9 cellular contexts compared by ENCODE assay signal in the genomic region with DNA sequence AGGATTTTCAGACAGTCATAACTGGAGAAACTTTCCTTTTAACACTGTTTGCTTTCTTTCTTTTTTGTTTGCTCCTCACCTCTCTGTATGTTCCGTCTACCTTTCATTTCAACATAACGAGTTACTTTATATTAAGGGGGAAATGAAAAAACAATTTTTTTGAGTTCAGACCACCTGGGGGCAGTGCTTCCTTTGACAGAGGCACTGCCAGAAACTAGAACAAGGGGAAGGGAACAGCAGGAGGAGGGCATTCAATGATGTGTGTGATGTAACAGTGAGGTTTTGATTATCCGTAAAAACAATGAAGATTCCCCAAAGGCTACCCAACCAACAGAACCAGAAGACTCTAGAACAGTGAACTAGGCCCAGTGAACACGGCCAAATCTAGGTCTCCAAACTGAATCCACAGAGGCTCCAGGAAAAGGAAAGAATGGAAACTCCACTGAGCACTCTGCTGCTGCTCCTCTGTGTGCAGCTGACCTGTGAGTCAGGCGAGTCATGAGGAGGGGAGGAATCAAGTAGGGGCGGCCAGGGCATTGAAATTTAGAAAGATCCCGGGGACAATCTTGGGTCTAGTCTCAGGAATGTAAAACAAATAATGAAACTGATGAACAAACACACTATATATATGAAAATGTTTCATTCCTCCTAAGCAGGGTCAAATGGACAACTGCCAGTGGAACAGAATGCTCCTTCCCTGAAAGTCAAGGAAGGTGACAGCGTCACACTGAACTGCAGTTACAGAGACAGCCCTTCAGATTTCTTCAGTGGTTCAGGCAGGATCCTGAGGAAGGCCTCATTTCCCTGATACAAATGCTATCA.
DNase-seq lines count a peak whose midpoint lies in the region; ATAC-seq and TF ChIP-seq lines count a peak whose summit lies in the region.
"Had no signal": no experiment of that assay in that cellular context is flagged by ENCODE, and none has a peak within 500 bp of the region (broad histone marks: within the 10 kb centered on the region; RNA-seq: fewer than 3 reads in every experiment).

No MANE protein-coding gene starts in this region.

- 56 to 80% methylated on average over 3 to 6 of the region's 8 CpGs for WGBS in endodermal cell (ENCODE audit: insufficient coverage in 1 of 2, insufficient read length in 1 of 2), 2 experiments
- 58 to 61% methylated on average over 8 of the region's 8 CpGs for WGBS in GM23248 (ENCODE audit: low coverage in 1 of 2, low lambda C conversion rate in 2 of 2, missing lambda C conversion rate in 2 of 2), 2 experiments

- no peaks in the 10 kb centered on the region for H3K9me2 ChIP-seq in GM23248 (ENCODE audit: insufficient read depth)

- no peak overlapping the region for H3K4me3 ChIP-seq in endodermal cell (ENCODE audit: low read length)
- H3K4me3 ChIP-seq in GM23248, result no peak overlapping the region

- H4K20me1 ChIP-seq in GM23248 (ENCODE audit: insufficient read depth), result no peaks in the 10 kb centered on the region

- no peak overlapping the region for H3K4me2 ChIP-seq in GM23248 (ENCODE audit: unreplicated experiment)

- H3K36me3 Mint-ChIP-seq in activated CD4-positive, alpha-beta T cell treated with anti-CD3 and anti-CD28 coated beads, Interleukin-2, amount 10 ng/mL, durations not matched to agents 24 days and 14 days (ENCODE audit: low read depth), result no peaks in the 10 kb centered on the region
- H3K36me3 Mint-ChIP-seq in endodermal cell (ENCODE audit: low read depth), result no peaks in the 10 kb centered on the region

- H3K36me3 ChIP-seq in endodermal cell (ENCODE audit: control insufficient read depth, insufficient read depth, low read length) (no peaks in the 10 kb centered on the region), GM23248 (ENCODE audit: low read depth) (no peaks in the 10 kb centered on the region)

- H3K27me3 Mint-ChIP-seq in activated CD4-positive, alpha-beta T cell treated with anti-CD3 and anti-CD28 coated beads, Interleukin-2, amount 10 ng/mL, durations not matched to agents 24 days and 14 days, result no peaks in the 10 kb centered on the region
- H3K27me3 Mint-ChIP-seq in endodermal cell (ENCODE audit: insufficient read depth), result no peaks in the 10 kb centered on the region
- H3K27me3 Mint-ChIP-seq: activated CD4-positive, alpha-beta memory T cell treated with anti-CD3 and anti-CD28 coated beads, Interleukin-2, amount 10 ng/mL, durations not matched to agents 7 days and 5 days had no signal

- intact Hi-C loops in activated CD4-positive, alpha-beta T cell treated with anti-CD3 and anti-CD28 coated beads, Interleukin-2, amount 10 ng/mL, durations not matched to agents 24 days and 14 days (cut with micrococcal nuclease), result loop anchor here (5.0 kb wide), 1 partner anchor 38 kb away; no protein-coding TSS in a partner anchor

- H3K9me3 ChIP-seq in endodermal cell (ENCODE audit: control insufficient read depth, low read length) (no peaks in the 10 kb centered on the region), GM23248 (ENCODE audit: low read depth) (no peaks in the 10 kb centered on the region)

- H3K9ac ChIP-seq in endodermal cell (ENCODE audit: extremely low read depth, low read length, poor library complexity, severe bottlenecking), result no peak overlapping the region
- H3K9ac ChIP-seq in GM23248, result no peak overlapping the region

- H3K27ac ChIP-seq in endodermal cell (ENCODE audit: low read depth, low read length), result no peak overlapping the region
- no peak overlapping the region for H3K27ac ChIP-seq in GM23248

- H3K4me1 Mint-ChIP-seq in activated CD4-positive, alpha-beta T cell treated with anti-CD3 and anti-CD28 coated beads, Interleukin-2, amount 10 ng/mL, durations not matched to agents 24 days and 14 days, result no peaks in the 10 kb centered on the region
- H3K4me1 Mint-ChIP-seq in endodermal cell, result peaks cover 29% of the 10 kb centered on the region
- H3K4me1 Mint-ChIP-seq: activated CD4-positive, alpha-beta memory T cell treated with anti-CD3 and anti-CD28 coated beads, Interleukin-2, amount 10 ng/mL, durations not matched to agents 7 days and 5 days had no signal

- H3K9me3 Mint-ChIP-seq in activated CD4-positive, alpha-beta T cell treated with anti-CD3 and anti-CD28 coated beads, Interleukin-2, amount 10 ng/mL, durations not matched to agents 24 days and 14 days, result no peaks in the 10 kb centered on the region
- H3K9me3 Mint-ChIP-seq in endodermal cell, result no peaks in the 10 kb centered on the region
- H3K9me3 Mint-ChIP-seq: activated CD4-positive, alpha-beta memory T cell treated with anti-CD3 and anti-CD28 coated beads, Interleukin-2, amount 10 ng/mL, durations not matched to agents 7 days and 5 days had no signal

- no peaks in the 10 kb centered on the region for H3K4me1 ChIP-seq in endodermal cell (ENCODE audit: control insufficient read depth, insufficient read depth, low read length)
- no peaks in the 10 kb centered on the region for H3K4me1 ChIP-seq in GM23248 (ENCODE audit: insufficient read depth)

- no peaks in the 10 kb centered on the region for H3K79me2 ChIP-seq in GM23248 (ENCODE audit: insufficient read depth)

- H3K27ac Mint-ChIP-seq in activated CD4-positive, alpha-beta T cell treated with anti-CD3 and anti-CD28 coated beads, Interleukin-2, amount 10 ng/mL, durations not matched to agents 24 days and 14 days, result peak overlapping the region; percentile 51
- H3K27ac Mint-ChIP-seq in endodermal cell, result no peak overlapping the region
- H3K27ac Mint-ChIP-seq: activated CD4-positive, alpha-beta memory T cell treated with anti-CD3 and anti-CD28 coated beads, Interleukin-2, amount 10 ng/mL, durations not matched to agents 7 days and 5 days had no signal

- no peaks in the 10 kb centered on the region for H3K27me3 ChIP-seq in endodermal cell (ENCODE audit: control insufficient read depth, insufficient read depth, low read length, poor library complexity, severe bottlenecking)
- no peaks in the 10 kb centered on the region for H3K27me3 ChIP-seq in GM23248 (replicated peaks; ENCODE audit: insufficient read depth)

- in situ Hi-C loops in GM23248 (cut with MboI), result no loop called here

- no peak for DNase-seq in activated CD4-positive, alpha-beta T cell treated with anti-CD3 and anti-CD28 coated beads, Interleukin-2, amount 10 ng/mL, durations not matched to agents 24 days and 14 days
- no peak for DNase-seq in activated CD4-positive, alpha-beta T cell treated with anti-CD3 and anti-CD28 coated beads, Interleukin-2, amount 50 U/mL, for 4 hours
- DNase-seq in NOMO-1 treated with DMSO at 0.1 percent for 48 hours (lab: John Stamatoyannopoulos, UW; ENCODE audit: unreplicated experiment) (peak; percentile 52), endodermal cell (no peak), retina (peak; percentile 9), HT-29 (ENCODE audit: low spot score) (no peak), GM23248 (no peak)
- DNase-seq: activated CD4-positive, alpha-beta memory T cell treated with anti-CD3 and anti-CD28 coated beads, Interleukin-2, amount 10 ng/mL, durations not matched to agents 7 days and 5 days had no signal

- no peak for ATAC-seq in SK-N-SH treated with all-trans-retinoic acid at 6 μM for 48 hours

- H2AFZ ChIP-seq in GM23248, result no peak overlapping the region

- H3K4me3 Mint-ChIP-seq in activated CD4-positive, alpha-beta T cell treated with anti-CD3 and anti-CD28 coated beads, Interleukin-2, amount 10 ng/mL, durations not matched to agents 24 days and 14 days, result no peak overlapping the region
- no peak overlapping the region for H3K4me3 Mint-ChIP-seq in endodermal cell
- H3K4me3 Mint-ChIP-seq: activated CD4-positive, alpha-beta memory T cell treated with anti-CD3 and anti-CD28 coated beads, Interleukin-2, amount 10 ng/mL, durations not matched to agents 7 days and 5 days had no signal

- peak; percentile 63 for TF ChIP-seq CTCF in endodermal cell (conservative IDR thresholded peaks at IDR 0.05)

- no peaks in the 10 kb centered on the region for H3F3A ChIP-seq in GM23248 (ENCODE audit: insufficient read depth)

TF ChIP-seq in SK-N-SH treated with all-trans-retinoic acid at 6 μM for 48 hours, 23 proteins besides CTCF, POLR2A, EP300 and RAD21 (continues in another document):
- no peak for TF ChIP-seq ZFP30 (CRISPR knock-in tag; IDR thresholded peaks at IDR 0.05)
- TF ChIP-seq, protein P1, sequence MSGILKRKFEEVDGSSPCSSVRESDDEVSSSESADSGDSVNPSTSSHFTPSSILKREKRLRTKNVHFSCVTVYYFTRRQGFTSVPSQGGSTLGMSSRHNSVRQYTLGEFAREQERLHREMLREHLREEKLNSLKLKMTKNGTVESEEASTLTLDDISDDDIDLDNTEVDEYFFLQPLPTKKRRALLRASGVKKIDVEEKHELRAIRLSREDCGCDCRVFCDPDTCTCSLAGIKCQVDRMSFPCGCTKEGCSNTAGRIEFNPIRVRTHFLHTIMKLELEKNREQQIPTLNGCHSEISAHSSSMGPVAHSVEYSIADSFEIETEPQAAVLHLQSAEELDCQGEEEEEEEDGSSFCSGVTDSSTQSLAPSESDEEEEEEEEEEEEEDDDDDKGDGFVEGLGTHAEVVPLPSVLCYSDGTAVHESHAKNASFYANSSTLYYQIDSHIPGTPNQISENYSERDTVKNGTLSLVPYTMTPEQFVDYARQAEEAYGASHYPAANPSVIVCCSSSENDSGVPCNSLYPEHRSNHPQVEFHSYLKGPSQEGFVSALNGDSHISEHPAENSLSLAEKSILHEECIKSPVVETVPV (CRISPR knock-in tag; IDR thresholded peaks at IDR 0.05), result no peak
- TF ChIP-seq, protein P2, sequence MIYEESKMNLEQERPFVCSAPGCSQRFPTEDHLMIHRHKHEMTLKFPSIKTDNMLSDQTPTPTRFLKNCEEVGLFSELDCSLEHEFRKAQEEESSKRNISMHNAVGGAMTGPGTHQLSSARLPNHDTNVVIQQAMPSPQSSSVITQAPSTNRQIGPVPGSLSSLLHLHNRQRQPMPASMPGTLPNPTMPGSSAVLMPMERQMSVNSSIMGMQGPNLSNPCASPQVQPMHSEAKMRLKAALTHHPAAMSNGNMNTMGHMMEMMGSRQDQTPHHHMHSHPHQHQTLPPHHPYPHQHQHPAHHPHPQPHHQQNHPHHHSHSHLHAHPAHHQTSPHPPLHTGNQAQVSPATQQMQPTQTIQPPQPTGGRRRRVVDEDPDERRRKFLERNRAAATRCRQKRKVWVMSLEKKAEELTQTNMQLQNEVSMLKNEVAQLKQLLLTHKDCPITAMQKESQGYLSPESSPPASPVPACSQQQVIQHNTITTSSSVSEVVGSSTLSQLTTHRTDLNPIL (CRISPR knock-in tag; IDR thresholded peaks at IDR 0.05; ENCODE audit: low read depth), result no peak
- TF ChIP-seq ZFP3 (CRISPR knock-in tag; IDR thresholded peaks at IDR 0.05), result no peak
- no peak for TF ChIP-seq RARB (CRISPR knock-in tag; IDR thresholded peaks at IDR 0.05)
- no peak for TF ChIP-seq CSDC2 (CRISPR knock-in tag; IDR thresholded peaks at IDR 0.05)
- TF ChIP-seq BACH2 (CRISPR knock-in tag; IDR thresholded peaks at IDR 0.05; ENCODE audit: borderline replicate concordance), result no peak
- no peak for TF ChIP-seq ZC3H10 (CRISPR knock-in tag; IDR thresholded peaks at IDR 0.05)
- TF ChIP-seq TCF4 (CRISPR knock-in tag; IDR thresholded peaks at IDR 0.05; ENCODE audit: borderline replicate concordance), result no peak

Comparison
In these comparisons a context has a peak if more than half of its experiments do, and no peak if none do; other contexts are left out.
1. DNase-seq: peak in NOMO-1 treated with DMSO at 0.1 percent for 48 hours (single experiment) and retina (single experiment); none in activated CD4-positive, alpha-beta T cell treated with anti-CD3 and anti-CD28 coated beads, Interleukin-2, amount 10 ng/mL, durations not matched to agents 24 days and 14 days (single experiment), activated CD4-positive, alpha-beta T cell treated with anti-CD3 and anti-CD28 coated beads, Interleukin-2, amount 50 U/mL, for 4 hours (0 of 2), endodermal cell (single experiment), HT-29 (single experiment) and GM23248 (single experiment).